In the genomic region with DNA sequence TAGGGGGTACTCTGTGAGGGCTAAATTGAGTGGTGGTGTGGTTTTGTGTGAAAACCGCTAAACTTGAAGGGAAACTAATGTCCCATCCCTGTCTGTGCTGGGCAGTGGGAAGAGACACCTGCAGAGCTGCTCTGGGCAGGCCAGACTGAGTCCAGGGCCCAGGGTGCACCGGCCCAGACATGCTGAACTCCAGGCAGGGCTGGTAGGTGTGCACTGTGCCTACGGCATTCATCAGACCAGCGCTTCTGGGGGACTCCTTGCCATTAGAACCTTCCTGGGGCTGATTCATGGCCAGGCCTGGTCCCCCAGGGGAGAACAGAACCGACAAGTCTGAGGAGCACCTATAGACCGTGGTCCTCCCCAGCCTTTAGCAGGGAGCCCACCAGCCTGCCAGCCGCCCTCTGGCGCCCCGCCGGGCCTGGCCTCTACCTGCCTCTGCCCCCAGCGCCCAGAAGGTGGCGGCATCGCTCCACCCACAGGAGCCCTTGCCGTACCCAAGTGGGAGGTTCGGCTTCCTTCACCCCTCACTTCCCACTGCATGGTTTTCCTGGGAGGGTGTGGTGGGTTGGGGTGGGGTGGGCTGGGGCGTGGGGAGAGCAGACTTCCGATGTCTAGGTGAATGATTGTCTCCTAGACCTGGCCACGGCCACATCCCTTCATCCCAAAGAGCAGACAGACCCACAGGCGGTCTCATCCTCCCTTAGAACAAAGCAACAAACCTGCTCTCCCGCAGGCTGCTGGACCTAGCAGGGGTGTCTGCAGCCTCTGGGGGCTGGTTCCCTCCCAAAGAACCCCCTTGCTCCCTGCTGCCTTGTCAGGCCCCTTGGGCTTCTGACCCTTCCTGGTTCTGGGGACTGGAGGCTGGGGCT, we compare ENCODE assay signal across 8 cellular contexts. TPM values are rescaled to one million over a fixed set of nuclear protein-coding genes. Genes with fewer than 3 reads are reported as not detected.
DNase-seq lines count a peak whose midpoint lies in the region; ATAC-seq and TF ChIP-seq lines count a peak whose summit lies in the region.

No MANE protein-coding gene starts in this region.

- peak; percentile 58 for ATAC-seq in HG03520 (IDR thresholded peaks at IDR 0.05; ENCODE audit: unreplicated experiment)
- peak; percentile 74 for ATAC-seq in Right ventricle myocardium superior (ENCODE audit: poor library complexity)
- ATAC-seq in HG03039 (IDR thresholded peaks at IDR 0.05; ENCODE audit: unreplicated experiment), result no peak
- no peak for ATAC-seq in HG03045 (IDR thresholded peaks at IDR 0.05; ENCODE audit: unreplicated experiment)

- no peaks in the 10 kb centered on the region for H3K9me2 ChIP-seq in DOHH2 (replicated peaks; ENCODE audit: control insufficient read depth, low read length)

- peak; percentile 26 to 73 for DNase-seq in SJSA1 (ENCODE audit: low read depth in 1 of 2, low spot score in 2 of 2)
- peak; percentile 57 to 75 (median 61) for DNase-seq in activated naive CD4-positive, alpha-beta T cell (lab: John Stamatoyannopoulos, UW)
- peak; percentile 77 for DNase-seq in Right ventricle myocardium superior
- no peak for DNase-seq in retinal pigment epithelial cell (ENCODE audit: low read depth)

- TF ChIP-seq CTCF in DOHH2 (IDR thresholded peaks at IDR 0.05; ENCODE audit: low read depth, low read length, poor library complexity, severe bottlenecking) (peak; percentile 82), retinal pigment epithelial cell (conservative IDR thresholded peaks at IDR 0.05; ENCODE audit: low read depth, low read length) (peak; percentile 85)

- H3K27me3 ChIP-seq in DOHH2 (ENCODE audit: control insufficient read depth, low read length), result no peaks in the 10 kb centered on the region
- H3K27me3 ChIP-seq in SJSA1 (replicated peaks), result no peaks in the 10 kb centered on the region

- H3F3A ChIP-seq in DOHH2 (ENCODE audit: control insufficient read depth, insufficient read depth), result no peaks in the 10 kb centered on the region

- H3K4me2 ChIP-seq in DOHH2 (ENCODE audit: low read length), result no peak overlapping the region

- no peaks in the 10 kb centered on the region for H3K9me3 ChIP-seq in DOHH2 (ENCODE audit: control insufficient read depth, insufficient read depth, low read length)
- no peaks in the 10 kb centered on the region; the same call in 1 of the 2 replicates for H3K9me3 ChIP-seq in SJSA1 (replicated peaks)

- no peaks in the 10 kb centered on the region for H3K79me2 ChIP-seq in DOHH2 (ENCODE audit: control insufficient read depth, low read length)

- intact Hi-C loops in Right ventricle myocardium superior (cut with DNase I), result loop anchor here (5.0 kb wide), 1 partner anchor 208 kb away; no protein-coding TSS in a partner anchor

- no peaks in the 10 kb centered on the region for H3K4me1 ChIP-seq in DOHH2 (ENCODE audit: control insufficient read depth, low read length)
- H3K4me1 ChIP-seq in SJSA1 (replicated peaks), result no peaks in the 10 kb centered on the region

- H3K4me3 ChIP-seq in DOHH2 (ENCODE audit: low read length) (no peak overlapping the region), SJSA1 (no peak overlapping the region), retinal pigment epithelial cell (ENCODE audit: low read length) (no peak overlapping the region)

- H3K27ac ChIP-seq in DOHH2 (ENCODE audit: low read depth, low read length) (no peak overlapping the region), SJSA1 (no peak overlapping the region)

- peaks cover 35% of the 10 kb centered on the region for H3K36me3 ChIP-seq in DOHH2 (ENCODE audit: control insufficient read depth, low read length)
- peaks cover 49% of the 10 kb centered on the region for H3K36me3 ChIP-seq in SJSA1

- H4K20me1 ChIP-seq in DOHH2 (ENCODE audit: control insufficient read depth, insufficient read depth, low read depth, low read length), result no peaks in the 10 kb centered on the region

RNA-seq across cellular contexts. Expression of gene CCDC167, which starts 15.5 kb away (rescaled TPM):
- total RNA-seq in SJSA1 (2014; rRNA removed; shearing (Covaris generic)), result 107 and 146 TPM in 2 replicates
- total RNA-seq in Right ventricle myocardium superior, result 24.4 TPM

RNA-seq across cellular contexts. Expression of gene CMTR1, which starts 51.1 kb away (rescaled TPM):
- total RNA-seq in SJSA1 (2014; rRNA removed; shearing (Covaris generic)), result 37.3 and 39.1 TPM in 2 replicates
- total RNA-seq in Right ventricle myocardium superior, result 29.0 TPM

Comparison
In these comparisons a context has a peak if more than half of its experiments do, and no peak if none do; other contexts are left out.
1. ATAC-seq: peak in HG03520 (single experiment) and Right ventricle myocardium superior (single experiment); none in HG03039 (single experiment) and HG03045 (single experiment).